Comparison of ENCODE assay signal across 10 cellular contexts in genomic region chr9:4886698-4887097, GRCh38.
A peak's percentile ranks its signal among the peaks of the same experiment; 100 is the strongest.
DNase-seq lines count a peak whose midpoint lies in the region; ATAC-seq, FAIRE-seq and TF ChIP-seq lines count a peak whose summit lies in the region.
"Had no signal": no experiment of that assay in that cellular context is flagged by ENCODE, and none has a peak within 500 bp of the region (broad histone marks: within the 10 kb centered on the region; RNA-seq: fewer than 3 reads in every experiment).

No MANE protein-coding gene starts in this region.

- no peak overlapping the region for H3K4me3 ChIP-seq in kidney (ENCODE audit: low read length in 2 of 2)

- no peak overlapping the region for H3K9ac ChIP-seq in kidney (ENCODE audit: low read length in 2 of 2)

- ATAC-seq in GM18499 (IDR thresholded peaks at IDR 0.05; ENCODE audit: insufficient read depth, unreplicated experiment) = peak; percentile 79
- ATAC-seq in GM21423 (IDR thresholded peaks at IDR 0.05; ENCODE audit: unreplicated experiment) = peak; percentile 97
- peak; percentile 85 for ATAC-seq in HG03103 (IDR thresholded peaks at IDR 0.05; ENCODE audit: low read depth, unreplicated experiment)
- no peak for ATAC-seq in SK-N-SH treated with all-trans-retinoic acid at 6 μM for 48 hours

- H3K27ac ChIP-seq in kidney (ENCODE audit: low read depth in 2 of 2, low read length in 2 of 2) = no peak overlapping the region

- TF ChIP-seq CTCF in kidney (IDR thresholded peaks at IDR 0.05; ENCODE audit: borderline replicate concordance, extremely low read depth, insufficient read depth) = no peak

- no peaks in the 10 kb centered on the region for H3K36me3 ChIP-seq in kidney (ENCODE audit: control insufficient read depth in 1 of 2, insufficient read depth in 2 of 2, low read length in 2 of 2)

- no peaks in the 10 kb centered on the region for H3K9me3 ChIP-seq in kidney (ENCODE audit: control insufficient read depth in 1 of 2, low read length in 2 of 2)

- DNase-seq in kidney (no peak), DMS79 treated with DMSO at 0.1 percent for 48 hours (lab: John Stamatoyannopoulos, UW) (no peak), pons (ENCODE audit: low spot score) (no peak)
- no peak for DNase-seq in activated CD4-positive, alpha-beta T cell treated with anti-CD3 and anti-CD28 coated beads, Interleukin-2, amount 50 U/mL, for 4 hours
- DNase-seq: activated effector memory CD4-positive, alpha-beta T cell treated with anti-CD3 and anti-CD28 coated beads, Interleukin-2, amount 50 U/mL, for 16 hours; occipital lobe had no signal

- peak; percentile 50 for FAIRE-seq in kidney (lab: Jason Lieb, UNC)

- H3K4me1 ChIP-seq in kidney (ENCODE audit: control insufficient read depth in 1 of 2, insufficient read depth in 1 of 2, low read depth in 1 of 2, low read length in 2 of 2) = peaks cover 6 to 8% of the 10 kb centered on the region in 2 donors

- intact Hi-C loops in kidney (cut with DNase I) = no loop called here

TF ChIP-seq in SK-N-SH treated with all-trans-retinoic acid at 6 μM for 48 hours, 23 proteins besides CTCF, POLR2A, EP300 and RAD21:
- TF ChIP-seq RARB (CRISPR knock-in tag; IDR thresholded peaks at IDR 0.05) (no peak), ZFP30 (CRISPR knock-in tag; IDR thresholded peaks at IDR 0.05) (no peak), PATZ1 (CRISPR knock-in tag; IDR thresholded peaks at IDR 0.05; ENCODE audit: borderline replicate concordance) (no peak), ARNTL (CRISPR knock-in tag; IDR thresholded peaks at IDR 0.05; ENCODE audit: borderline replicate concordance, low read depth) (no peak), ISL1 (CRISPR knock-in tag; IDR thresholded peaks at IDR 0.05) (no peak), ESRRG (CRISPR knock-in tag; IDR thresholded peaks at IDR 0.05) (no peak), CREB5 (CRISPR knock-in tag; IDR thresholded peaks at IDR 0.05; ENCODE audit: low read depth) (no peak), ZC3H10 (CRISPR knock-in tag; IDR thresholded peaks at IDR 0.05) (no peak), ZNF565 (CRISPR knock-in tag; conservative IDR thresholded peaks at IDR 0.05; ENCODE audit: low read depth) (no peak), ZNF8 (CRISPR knock-in tag; IDR thresholded peaks at IDR 0.05) (no peak), BACH2 (CRISPR knock-in tag; IDR thresholded peaks at IDR 0.05; ENCODE audit: borderline replicate concordance) (no peak), TOX (CRISPR knock-in tag; IDR thresholded peaks at IDR 0.05; ENCODE audit: borderline replicate concordance) (no peak), ZNF70 (CRISPR knock-in tag; IDR thresholded peaks at IDR 0.05) (no peak), PPARA (CRISPR knock-in tag; IDR thresholded peaks at IDR 0.05; ENCODE audit: borderline replicate concordance) (no peak), GLIS3 (CRISPR knock-in tag; IDR thresholded peaks at IDR 0.05) (no peak)
TF ChIP-seq in SK-N-SH treated with all-trans-retinoic acid at 6 μM for 48 hours: peak in this region for 0.
